ENCODE assay signal across 22 cellular contexts in genomic region chr20:58286729-58287128, GRCh38. TPM values are rescaled to one million over a fixed set of nuclear protein-coding genes. Genes with fewer than 3 reads are reported as not detected.
DNase-seq lines count a peak whose midpoint lies in the region; ATAC-seq and TF ChIP-seq lines count a peak whose summit lies in the region.
"Had no signal": no experiment of that assay in that cellular context is flagged by ENCODE, and none has a peak within 500 bp of the region (broad histone marks: within the 10 kb centered on the region; RNA-seq: fewer than 3 reads in every experiment).

No MANE protein-coding gene starts in this region.

- TF ChIP-seq POLR2A in adrenal gland (IDR thresholded peaks at IDR 0.05): no peak

- intact Hi-C loops in adrenal gland (cut with DNase I): no loop called here

- H3K27me3 Mint-ChIP-seq in activated T-cell treated with anti-CD3 and anti-CD28 coated beads, Interleukin-2, amount 50 U/mL, for 72 hours (ENCODE audit: low read depth): no peaks in the 10 kb centered on the region
- no peaks in the 10 kb centered on the region for H3K27me3 Mint-ChIP-seq in activated T-cell treated with anti-CD3 and anti-CD28 coated beads, Interleukin-2, amount 50 U/mL, for 4 hours (ENCODE audit: low read depth)
- H3K27me3 Mint-ChIP-seq in activated T-helper 17 cell treated with anti-CD3 and anti-CD28 coated beads, Interleukin-2, amount 50 U/mL, for 72 hours: no peaks in the 10 kb centered on the region

- H3K36me3 Mint-ChIP-seq in activated T-cell treated with anti-CD3 and anti-CD28 coated beads, Interleukin-2, amount 50 U/mL, for 72 hours (ENCODE audit: insufficient read depth in 2 of 2): peaks cover 0 to 8% of the 10 kb centered on the region in 2 donors
- peaks cover 8% of the 10 kb centered on the region for H3K36me3 Mint-ChIP-seq in activated T-cell treated with anti-CD3 and anti-CD28 coated beads, Interleukin-2, amount 50 U/mL, for 4 hours (ENCODE audit: insufficient read depth)
- H3K36me3 Mint-ChIP-seq in activated T-helper 17 cell treated with anti-CD3 and anti-CD28 coated beads, Interleukin-2, amount 50 U/mL, for 72 hours (ENCODE audit: low read depth): peaks cover 22% of the 10 kb centered on the region

- H3K9me3 ChIP-seq in adrenal gland (replicated peaks in 1 of 3): peaks cover 0 to 7% (median 0%) of the 10 kb centered on the region in 3 donors
- H3K9me3 ChIP-seq: gastrocnemius medialis, Peyer's patch had no signal

- ATAC-seq in activated T-cell treated with anti-CD3 and anti-CD28 coated beads, Interleukin-2, amount 50 U/mL, for 72 hours (replicated peaks in 1 of 2): peak; percentile 43 to 48
- no peak for ATAC-seq in activated T-cell treated with anti-CD3 and anti-CD28 coated beads, Interleukin-2, amount 50 U/mL, for 4 hours
- peak; percentile 59 for ATAC-seq in activated T-helper 17 cell treated with anti-CD3 and anti-CD28 coated beads, Interleukin-2, amount 50 U/mL, for 72 hours (replicated peaks)
- peak; percentile 23 for ATAC-seq in stimulated activated naive CD8-positive, alpha-beta T cell treated with anti-CD3 and anti-CD28 coated beads, Interleukin-15, Interleukin-2, amounts not matched to agents 100 U/mL and 50 U/mL, for 24 hours
- no peak for ATAC-seq in HG03432 (IDR thresholded peaks at IDR 0.05; ENCODE audit: unreplicated experiment)
- ATAC-seq: gastrocnemius medialis, HCT116 had no signal

- peaks cover 0 to 11% of the 10 kb centered on the region in 2 donors for H3K4me1 ChIP-seq in adrenal gland (replicated peaks in 1 of 2)
- H3K4me1 ChIP-seq: gastrocnemius medialis, Peyer's patch had no signal

- H3K27ac ChIP-seq in adrenal gland: no peak overlapping the region
- H3K27ac ChIP-seq: gastrocnemius medialis, Peyer's patch had no signal

- no peak overlapping the region for H3K4me3 Mint-ChIP-seq in activated T-cell treated with anti-CD3 and anti-CD28 coated beads, Interleukin-2, amount 50 U/mL, for 72 hours
- H3K4me3 Mint-ChIP-seq in activated T-cell treated with anti-CD3 and anti-CD28 coated beads, Interleukin-2, amount 50 U/mL, for 4 hours: no peak overlapping the region
- H3K4me3 Mint-ChIP-seq in activated T-helper 17 cell treated with anti-CD3 and anti-CD28 coated beads, Interleukin-2, amount 50 U/mL, for 72 hours: no peak overlapping the region
- H3K4me3 Mint-ChIP-seq: neural crest cell had no signal

- H3K4me3 ChIP-seq in adrenal gland: no peak overlapping the region
- H3K4me3 ChIP-seq: gastrocnemius medialis, Peyer's patch had no signal

- TF ChIP-seq CTCF in GM20000 (IDR thresholded peaks at IDR 0.05; ENCODE audit: extremely low read depth, missing control alignments) (no peak), adrenal gland (IDR thresholded peaks at IDR 0.05) (no peak)

- no peaks in the 10 kb centered on the region for H3K27me3 ChIP-seq in adrenal gland
- H3K27me3 ChIP-seq: gastrocnemius medialis, Peyer's patch had no signal

- H3K9me3 Mint-ChIP-seq in activated T-cell treated with anti-CD3 and anti-CD28 coated beads, Interleukin-2, amount 50 U/mL, for 72 hours: no peaks in the 10 kb centered on the region
- H3K9me3 Mint-ChIP-seq in activated T-cell treated with anti-CD3 and anti-CD28 coated beads, Interleukin-2, amount 50 U/mL, for 4 hours: no peaks in the 10 kb centered on the region
- no peaks in the 10 kb centered on the region for H3K9me3 Mint-ChIP-seq in activated T-helper 17 cell treated with anti-CD3 and anti-CD28 coated beads, Interleukin-2, amount 50 U/mL, for 72 hours
- H3K9me3 Mint-ChIP-seq: neural crest cell had no signal

- no peaks in the 10 kb centered on the region for H3K36me3 ChIP-seq in adrenal gland (replicated peaks in 1 of 2)

- peaks cover 13% of the 10 kb centered on the region for H3K4me1 Mint-ChIP-seq in activated T-cell treated with anti-CD3 and anti-CD28 coated beads, Interleukin-2, amount 50 U/mL, for 72 hours (ENCODE audit: low read depth)
- H3K4me1 Mint-ChIP-seq in activated T-cell treated with anti-CD3 and anti-CD28 coated beads, Interleukin-2, amount 50 U/mL, for 4 hours (ENCODE audit: low read depth): peaks cover 18% of the 10 kb centered on the region
- H3K4me1 Mint-ChIP-seq in activated T-helper 17 cell treated with anti-CD3 and anti-CD28 coated beads, Interleukin-2, amount 50 U/mL, for 72 hours: peaks cover 4% of the 10 kb centered on the region
- H3K4me1 Mint-ChIP-seq: neural crest cell had no signal

- H3K27ac Mint-ChIP-seq in activated T-cell treated with anti-CD3 and anti-CD28 coated beads, Interleukin-2, amount 50 U/mL, for 72 hours: no peak overlapping the region
- H3K27ac Mint-ChIP-seq in activated T-helper 17 cell treated with anti-CD3 and anti-CD28 coated beads, Interleukin-2, amount 50 U/mL, for 72 hours: no peak overlapping the region

- WGBS in adrenal gland, 4 donors: 70 to 94% (median 79%) methylated on average over 7 of the region's 7 CpGs

- DNase-seq in activated T-cell treated with anti-CD3 and anti-CD28 coated beads, Interleukin-2, amount 50 U/mL, for 72 hours: no peak
- DNase-seq in activated T-cell treated with anti-CD3 and anti-CD28 coated beads, Interleukin-2, amount 50 U/mL, for 4 hours: no peak
- DNase-seq in GM20000 (ENCODE audit: low spot score): peak; percentile 27
- no peak for DNase-seq in stimulated activated naive CD8-positive, alpha-beta T cell treated with anti-CD3 and anti-CD28 coated beads, Interleukin-15, Interleukin-2, amounts not matched to agents 100 U/mL and 50 U/mL, for 24 hours
- DNase-seq in adrenal gland: no peak
- DNase-seq in D341Med (ENCODE audit: low spot score): no peak
- DNase-seq: activated CD4-positive, alpha-beta T cell treated with anti-CD3 and anti-CD28 coated beads, Interleukin-2, amount 50 U/mL, for 1 hour; activated T-cell treated with anti-CD3 and anti-CD28 coated beads, Interleukin-2, amount 50 U/mL, for 48 hours; amygdala; gastrocnemius medialis; Kasumi-1; mesenchymal stem cell; Peyer's patch; stimulated activated naive CD4-positive, alpha-beta T cell; trophoblast cell had no signal

RNA-seq across cellular contexts. Expression of gene RAB22A, which starts 22.8 kb away (rescaled TPM):
- total RNA-seq in activated T-cell treated with anti-CD3 and anti-CD28 coated beads, Interleukin-2, amount 50 U/mL, for 72 hours: 10 to 100 TPM; 12.3 to 13.2 TPM
- total RNA-seq in activated T-cell treated with anti-CD3 and anti-CD28 coated beads, Interleukin-2, amount 50 U/mL, for 4 hours: 10 to 100 TPM; 15.9 to 17.9 (median 17.3) TPM
- total RNA-seq in activated T-helper 17 cell treated with anti-CD3 and anti-CD28 coated beads, Interleukin-2, amount 50 U/mL, for 72 hours: 10 to 100 TPM; 11.6 to 12.8 TPM
- 10 to 100 TPM; 22.4 to 46.3 (median 28.2) TPM for total RNA-seq in adrenal gland
- 10 to 100 TPM in 1 of 3 donors, 1 to 10 TPM in 2; 6.7 to 31.9 (median 8.0) TPM for polyA plus RNA-seq in adrenal gland

RNA-seq across cellular contexts. Expression of gene ANKRD60, which starts 58.3 kb away (rescaled TPM):
- not detected for total RNA-seq in activated T-cell treated with anti-CD3 and anti-CD28 coated beads, Interleukin-2, amount 50 U/mL, for 72 hours
- total RNA-seq in activated T-cell treated with anti-CD3 and anti-CD28 coated beads, Interleukin-2, amount 50 U/mL, for 4 hours: not detected
- total RNA-seq in activated T-helper 17 cell treated with anti-CD3 and anti-CD28 coated beads, Interleukin-2, amount 50 U/mL, for 72 hours: not detected
- not detected for total RNA-seq in adrenal gland
- not detected for polyA plus RNA-seq in adrenal gland
- total RNA-seq: cardiac septum, gastrocnemius medialis, neural crest cell, Peyer's patch, SK-MEL-5 had no signal
- polyA plus RNA-seq: esophagus had no signal

Comparison
In these comparisons a context has a peak if more than half of its experiments do, and no peak if none do; other contexts are left out.
1. ATAC-seq: peak in activated T-cell treated with anti-CD3 and anti-CD28 coated beads, Interleukin-2, amount 50 U/mL, for 72 hours (2 of 2), activated T-helper 17 cell treated with anti-CD3 and anti-CD28 coated beads, Interleukin-2, amount 50 U/mL, for 72 hours (single experiment) and stimulated activated naive CD8-positive, alpha-beta T cell treated with anti-CD3 and anti-CD28 coated beads, Interleukin-15, Interleukin-2, amounts not matched to agents 100 U/mL and 50 U/mL, for 24 hours (single experiment); none in activated T-cell treated with anti-CD3 and anti-CD28 coated beads, Interleukin-2, amount 50 U/mL, for 4 hours (0 of 2) and HG03432 (single experiment).